9 cellular contexts compared by ENCODE assay signal in genomic region chr7:55367283-55367840, GRCh38. TPM values are rescaled to one million over a fixed set of nuclear protein-coding genes. Genes with fewer than 3 reads are reported as not detected.
A peak's percentile ranks its signal among the peaks of the same experiment; 100 is the strongest.
DNase-seq lines count a peak whose midpoint lies in the region; ATAC-seq and TF ChIP-seq lines count a peak whose summit lies in the region.
"Had no signal": no experiment of that assay in that cellular context is flagged by ENCODE, and none has a peak within 500 bp of the region (broad histone marks: within the 10 kb centered on the region; RNA-seq: fewer than 3 reads in every experiment).

No MANE protein-coding gene starts in this region.

- H3K27me3 ChIP-seq in cardiac muscle cell (no peaks in the 10 kb centered on the region), mesenchymal stem cell (ENCODE audit: control insufficient read depth in 1 of 2, insufficient read depth in 1 of 2, low read length in 2 of 2) (no peaks in the 10 kb centered on the region), upper lobe of left lung (no peaks in the 10 kb centered on the region)

- no peak overlapping the region for H2BK120ac ChIP-seq in mesenchymal stem cell (ENCODE audit: low read depth, low read length)

- H3K4me2 ChIP-seq in mesenchymal stem cell (ENCODE audit: low read length, poor library complexity, severe bottlenecking), result peak overlapping the region; percentile 88

- no peak overlapping the region for H3K23ac ChIP-seq in mesenchymal stem cell (ENCODE audit: low read length in 2 of 2)

- peaks cover 19% of the 10 kb centered on the region for H3K79me1 ChIP-seq in mesenchymal stem cell (replicated peaks; ENCODE audit: low read length, poor library complexity, severe bottlenecking)

- intact Hi-C loops in cardiac septum (cut with DNase I), result loop anchor here (2.0 to 5.0 kb wide), 2 partner anchors 205 to 610 kb away; partner anchors contain the start of genes SEC61G and VOPP1

- TF ChIP-seq EP300 in upper lobe of left lung (IDR thresholded peaks at IDR 0.05), result no peak

- no peak overlapping the region for H2BK15ac ChIP-seq in mesenchymal stem cell (ENCODE audit: low read depth, poor library complexity, severe bottlenecking)

- H3K4me3 ChIP-seq in cardiac muscle cell (peak overlapping the region; percentile 83), astrocyte of the spinal cord (ENCODE audit: low read depth, low read length) (peak overlapping the region; percentile 86), mesenchymal stem cell (ENCODE audit: insufficient read depth in 1 of 2, low read depth in 1 of 2, low read length in 2 of 2) (peak overlapping the region in 1 of 2 experiments; percentile 88), upper lobe of left lung (peak overlapping the region in 3 of 4 donors; percentile 90 to 95 (median 94))

- H2AK5ac ChIP-seq in mesenchymal stem cell (ENCODE audit: low read length, severe bottlenecking), result no peak overlapping the region

- H3K9me3 ChIP-seq in cardiac muscle cell (ENCODE audit: low read depth) (no peaks in the 10 kb centered on the region), mesenchymal stem cell (ENCODE audit: control insufficient read depth, low read length) (no peaks in the 10 kb centered on the region), upper lobe of left lung (no peaks in the 10 kb centered on the region)

- WGBS in mesenchymal stem cell, result 97% methylated on average over 19 of the region's 19 CpGs
- WGBS in upper lobe of left lung, 2 donors, result 91 to 92% methylated on average over 19 of the region's 19 CpGs

- ATAC-seq in upper lobe of left lung (ENCODE audit: low FRiP score in 2 of 2), result no peak

- H3K36me3 ChIP-seq in cardiac muscle cell, result no peaks in the 10 kb centered on the region
- H3K36me3 ChIP-seq in mesenchymal stem cell (ENCODE audit: control insufficient read depth in 1 of 2, insufficient read depth in 2 of 2, low read depth in 1 of 2, low read length in 2 of 2), result peaks cover 0 to 3% of the 10 kb centered on the region in 2 experiments
- H3K36me3 ChIP-seq in upper lobe of left lung, result no peaks in the 10 kb centered on the region

- H3K27ac ChIP-seq in cardiac muscle cell (peak overlapping the region; percentile 99), mesenchymal stem cell (ENCODE audit: low read length, poor library complexity, severe bottlenecking) (no peak overlapping the region), upper lobe of left lung (peak overlapping the region in 2 of 4 donors; percentile 98 to 99)

- H3K9ac ChIP-seq in mesenchymal stem cell (ENCODE audit: low read length), result peak overlapping the region; percentile 91

- H2BK5ac ChIP-seq in mesenchymal stem cell (ENCODE audit: low read depth, low read length, poor library complexity, severe bottlenecking), result no peak overlapping the region

- no peak overlapping the region for H4K91ac ChIP-seq in mesenchymal stem cell (ENCODE audit: low read length)

- DNase-seq in cardiac muscle cell (ENCODE audit: low read depth in 1 of 2, low spot score in 1 of 2), result no peak
- no peak for DNase-seq in cardiac septum (ENCODE audit: low spot score)
- no peak for DNase-seq in astrocyte of the spinal cord (ENCODE audit: low read depth, low spot score)
- DNase-seq in mesenchymal stem cell, result no peak
- DNase-seq in upper lobe of left lung, result peak in 1 of 2 donors; percentile 47
- no peak for DNase-seq in DMS153 (lab: John Stamatoyannopoulos, UW)
- DNase-seq in SKM-1 (lab: John Stamatoyannopoulos, UW; ENCODE audit: unreplicated experiment), result no peak
- no peak for DNase-seq in GDM1 (lab: John Stamatoyannopoulos, UW)
- DNase-seq: HCEC 1CT had no signal

- H2AFZ ChIP-seq in mesenchymal stem cell (ENCODE audit: low read depth, low read length), result no peak overlapping the region

- H4K8ac ChIP-seq in mesenchymal stem cell (ENCODE audit: low read length), result no peak overlapping the region

- TF ChIP-seq CTCF in cardiac muscle cell (IDR thresholded peaks at IDR 0.05; ENCODE audit: low read depth, low read length) (no peak), astrocyte of the spinal cord (IDR thresholded peaks at IDR 0.05; ENCODE audit: low read depth, low read length) (no peak), upper lobe of left lung (IDR thresholded peaks at IDR 0.05) (no peak)

- no peak overlapping the region for H3K14ac ChIP-seq in mesenchymal stem cell (ENCODE audit: low read length in 2 of 2)

- H2BK12ac ChIP-seq in mesenchymal stem cell (ENCODE audit: low read length in 2 of 2), result no peak overlapping the region

- TF ChIP-seq POLR2A in upper lobe of left lung (IDR thresholded peaks at IDR 0.05), result no peak

- H3K4me1 ChIP-seq in cardiac muscle cell (ENCODE audit: low read depth) (peaks cover 9% of the 10 kb centered on the region), mesenchymal stem cell (ENCODE audit: control insufficient read depth, insufficient read depth, low read depth, low read length) (peaks cover 9% of the 10 kb centered on the region), upper lobe of left lung (peaks cover 15 to 28% (median 17%) of the 10 kb centered on the region in 4 donors)

- H3K18ac ChIP-seq in mesenchymal stem cell (ENCODE audit: low read depth in 1 of 2, low read length in 2 of 2), result no peak overlapping the region

- in situ Hi-C loops in astrocyte of the spinal cord (cut with HindIII; ENCODE audit: low sequenced_read_pairs), result no loop called here

- no peak overlapping the region for H3K4ac ChIP-seq in mesenchymal stem cell (ENCODE audit: low read depth in 1 of 2, low read length in 2 of 2)

RNA-seq across cellular contexts. Expression of gene LANCL2, which starts 2.2 kb away (rescaled TPM):
- total RNA-seq in cardiac muscle cell (13.8 and 21.7 TPM in 2 replicates), cardiac septum (5.9 TPM), upper lobe of left lung (10 to 100 TPM in 4 of 6 donors, 1 to 10 TPM in 2; 4.6 to 19.9 (median 12.6) TPM)
- 12.1 and 18.8 TPM in 2 replicates for polyA plus RNA-seq in cardiac muscle cell
- 8.8 TPM for polyA plus RNA-seq in mesenchymal stem cell (2013, experiment 1 of 2)
- polyA plus RNA-seq in mesenchymal stem cell (2013, experiment 2 of 2), result 8.7 TPM
